1 cellular context compared by ENCODE assay signal in the genomic region with DNA sequence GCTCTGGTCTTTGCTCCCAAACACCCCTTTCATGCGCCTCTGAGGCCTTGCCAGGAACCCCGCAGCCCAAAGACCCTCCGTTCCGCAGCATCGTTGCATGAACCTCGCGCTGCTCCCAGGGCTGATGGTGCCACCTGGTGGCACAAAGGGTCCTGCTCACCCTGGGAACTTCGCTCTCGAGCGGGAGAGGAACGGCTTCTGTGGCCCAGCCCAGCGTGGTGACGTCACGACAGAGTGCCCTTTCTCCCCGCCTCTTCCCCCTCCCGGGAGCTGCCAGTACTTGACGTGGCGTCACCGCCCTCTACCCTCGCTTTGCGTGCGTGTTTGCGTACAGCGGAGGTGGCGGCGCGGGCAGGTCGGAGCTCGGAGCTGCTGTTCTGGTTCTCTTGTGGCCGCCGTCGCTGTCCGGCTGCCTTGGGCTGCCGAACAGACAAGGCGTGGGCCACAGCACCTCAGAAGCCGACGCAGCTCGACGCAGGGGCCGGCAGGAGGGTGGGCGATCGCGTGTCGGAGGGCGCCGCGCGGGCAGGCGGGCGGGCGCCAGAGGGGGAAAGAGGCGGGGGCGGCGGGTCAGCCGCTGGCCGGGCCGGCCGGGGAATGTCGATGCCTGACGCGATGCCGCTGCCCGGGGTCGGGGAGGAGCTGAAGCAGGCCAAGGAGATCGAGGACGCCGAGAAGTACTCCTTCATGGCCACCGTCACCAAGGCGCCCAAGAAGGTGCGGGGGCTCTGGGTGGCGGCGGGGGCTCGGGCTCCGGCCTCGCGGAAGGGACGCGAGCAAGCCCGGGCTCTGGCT.
TF ChIP-seq lines count a peak whose summit lies in the region.

A gene (plus strand): TSS at position 310 of the 795 bp plus-strand sequence. CDS start 288 bp downstream, at position 598.

TF ChIP-seq in HepG2, 621 proteins besides CTCF, POLR2A, EP300 and RAD21 (continued from another document and continues in another):
- TF ChIP-seq, protein P1, sequence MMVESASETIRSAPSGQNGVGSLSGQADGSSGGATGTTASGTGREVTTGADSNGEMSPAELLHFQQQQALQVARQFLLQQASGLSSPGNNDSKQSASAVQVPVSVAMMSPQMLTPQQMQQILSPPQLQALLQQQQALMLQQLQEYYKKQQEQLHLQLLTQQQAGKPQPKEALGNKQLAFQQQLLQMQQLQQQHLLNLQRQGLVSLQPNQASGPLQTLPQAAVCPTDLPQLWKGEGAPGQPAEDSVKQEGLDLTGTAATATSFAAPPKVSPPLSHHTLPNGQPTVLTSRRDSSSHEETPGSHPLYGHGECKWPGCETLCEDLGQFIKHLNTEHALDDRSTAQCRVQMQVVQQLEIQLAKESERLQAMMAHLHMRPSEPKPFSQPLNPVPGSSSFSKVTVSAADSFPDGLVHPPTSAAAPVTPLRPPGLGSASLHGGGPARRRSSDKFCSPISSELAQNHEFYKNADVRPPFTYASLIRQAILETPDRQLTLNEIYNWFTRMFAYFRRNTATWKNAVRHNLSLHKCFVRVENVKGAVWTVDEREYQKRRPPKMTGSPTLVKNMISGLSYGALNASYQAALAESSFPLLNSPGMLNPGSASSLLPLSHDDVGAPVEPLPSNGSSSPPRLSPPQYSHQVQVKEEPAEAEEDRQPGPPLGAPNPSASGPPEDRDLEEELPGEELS (CRISPR knock-in tag; IDR thresholded peaks at IDR 0.05): peak; percentile 66
- TF ChIP-seq KMT2A (CRISPR knock-in tag; IDR thresholded peaks at IDR 0.05): peak; percentile 91
- TF ChIP-seq ZNF496 (CRISPR knock-in tag; IDR thresholded peaks at IDR 0.05; ENCODE audit: insufficient replicate concordance): no peak
- peak; percentile 11 for TF ChIP-seq PTBP1 (IDR thresholded peaks at IDR 0.05; ENCODE audit: low read depth, low read length, poor library complexity, severe bottlenecking)
- peak; percentile 82 for TF ChIP-seq MED13 (CRISPR knock-in tag; IDR thresholded peaks at IDR 0.05)
- TF ChIP-seq ZNF282 (IDR thresholded peaks at IDR 0.05; ENCODE audit: partially characterized antibody): no peak
- TF ChIP-seq, protein P2, sequence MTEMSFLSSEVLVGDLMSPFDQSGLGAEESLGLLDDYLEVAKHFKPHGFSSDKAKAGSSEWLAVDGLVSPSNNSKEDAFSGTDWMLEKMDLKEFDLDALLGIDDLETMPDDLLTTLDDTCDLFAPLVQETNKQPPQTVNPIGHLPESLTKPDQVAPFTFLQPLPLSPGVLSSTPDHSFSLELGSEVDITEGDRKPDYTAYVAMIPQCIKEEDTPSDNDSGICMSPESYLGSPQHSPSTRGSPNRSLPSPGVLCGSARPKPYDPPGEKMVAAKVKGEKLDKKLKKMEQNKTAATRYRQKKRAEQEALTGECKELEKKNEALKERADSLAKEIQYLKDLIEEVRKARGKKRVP (CRISPR knock-in tag; IDR thresholded peaks at IDR 0.05): peak in 1 of 2 experiments; percentile 83; a peak in 2 of 4 replicates
- peak; percentile 52; the same call in 1 of the 2 replicates for TF ChIP-seq MEIS2 (CRISPR knock-in tag; IDR thresholded peaks at IDR 0.05)
- TF ChIP-seq, protein P3, sequence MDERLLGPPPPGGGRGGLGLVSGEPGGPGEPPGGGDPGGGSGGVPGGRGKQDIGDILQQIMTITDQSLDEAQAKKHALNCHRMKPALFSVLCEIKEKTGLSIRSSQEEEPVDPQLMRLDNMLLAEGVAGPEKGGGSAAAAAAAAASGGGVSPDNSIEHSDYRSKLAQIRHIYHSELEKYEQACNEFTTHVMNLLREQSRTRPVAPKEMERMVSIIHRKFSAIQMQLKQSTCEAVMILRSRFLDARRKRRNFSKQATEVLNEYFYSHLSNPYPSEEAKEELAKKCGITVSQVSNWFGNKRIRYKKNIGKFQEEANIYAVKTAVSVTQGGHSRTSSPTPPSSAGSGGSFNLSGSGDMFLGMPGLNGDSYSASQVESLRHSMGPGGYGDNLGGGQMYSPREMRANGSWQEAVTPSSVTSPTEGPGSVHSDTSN (CRISPR knock-in tag; IDR thresholded peaks at IDR 0.05): 0 out of 2 replicates have a peak, but pooled peaks have one; percentile 21
- TF ChIP-seq ZNF652 (CRISPR knock-in tag; IDR thresholded peaks at IDR 0.05; ENCODE audit: borderline replicate concordance, low read depth): peak; percentile 43; the same call in 1 of the 2 replicates
- 0 out of 2 replicates have a peak, but pooled peaks have one; percentile 42 for TF ChIP-seq PPARG (CRISPR knock-in tag; conservative IDR thresholded peaks at IDR 0.05)
- TF ChIP-seq, protein P4, sequence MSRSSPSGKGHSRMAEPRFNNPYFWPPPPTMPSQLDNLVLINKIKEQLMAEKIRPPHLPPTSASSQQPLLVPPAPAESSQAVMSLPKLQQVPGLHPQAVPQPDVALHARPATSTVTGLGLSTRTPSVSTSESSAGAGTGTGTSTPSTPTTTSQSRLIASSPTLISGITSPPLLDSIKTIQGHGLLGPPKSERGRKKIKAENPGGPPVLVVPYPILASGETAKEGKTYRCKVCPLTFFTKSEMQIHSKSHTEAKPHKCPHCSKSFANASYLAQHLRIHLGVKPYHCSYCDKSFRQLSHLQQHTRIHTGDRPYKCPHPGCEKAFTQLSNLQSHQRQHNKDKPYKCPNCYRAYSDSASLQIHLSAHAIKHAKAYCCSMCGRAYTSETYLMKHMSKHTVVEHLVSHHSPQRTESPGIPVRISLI (CRISPR knock-in tag; IDR thresholded peaks at IDR 0.05; ENCODE audit: borderline replicate concordance): 0 out of 2 replicates have a peak, but pooled peaks have one; percentile 15
- TF ChIP-seq, protein P5, sequence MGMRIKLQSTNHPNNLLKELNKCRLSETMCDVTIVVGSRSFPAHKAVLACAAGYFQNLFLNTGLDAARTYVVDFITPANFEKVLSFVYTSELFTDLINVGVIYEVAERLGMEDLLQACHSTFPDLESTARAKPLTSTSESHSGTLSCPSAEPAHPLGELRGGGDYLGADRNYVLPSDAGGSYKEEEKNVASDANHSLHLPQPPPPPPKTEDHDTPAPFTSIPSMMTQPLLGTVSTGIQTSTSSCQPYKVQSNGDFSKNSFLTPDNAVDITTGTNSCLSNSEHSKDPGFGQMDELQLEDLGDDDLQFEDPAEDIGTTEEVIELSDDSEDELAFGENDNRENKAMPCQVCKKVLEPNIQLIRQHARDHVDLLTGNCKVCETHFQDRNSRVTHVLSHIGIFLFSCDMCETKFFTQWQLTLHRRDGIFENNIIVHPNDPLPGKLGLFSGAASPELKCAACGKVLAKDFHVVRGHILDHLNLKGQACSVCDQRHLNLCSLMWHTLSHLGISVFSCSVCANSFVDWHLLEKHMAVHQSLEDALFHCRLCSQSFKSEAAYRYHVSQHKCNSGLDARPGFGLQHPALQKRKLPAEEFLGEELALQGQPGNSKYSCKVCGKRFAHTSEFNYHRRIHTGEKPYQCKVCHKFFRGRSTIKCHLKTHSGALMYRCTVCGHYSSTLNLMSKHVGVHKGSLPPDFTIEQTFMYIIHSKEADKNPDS (CRISPR knock-in tag; IDR thresholded peaks at IDR 0.05): peak; percentile 58; the same call in 1 of the 2 replicates
- TF ChIP-seq ZFYVE20 (CRISPR knock-in tag; IDR thresholded peaks at IDR 0.05; ENCODE audit: borderline replicate concordance, low read depth): no peak
- no peak for TF ChIP-seq TCF12 (IDR thresholded peaks at IDR 0.05)
- no peak for TF ChIP-seq TCF12 (CRISPR knock-in tag; IDR thresholded peaks at IDR 0.05)
- TF ChIP-seq SIN3B (IDR thresholded peaks at IDR 0.05; ENCODE audit: low read length): 0 out of 2 replicates have a peak, but pooled peaks have one; percentile 23
- TF ChIP-seq SAP130 (CRISPR knock-in tag; IDR thresholded peaks at IDR 0.05; ENCODE audit: low read depth): peak; percentile 96
- TF ChIP-seq BRCA1 (CRISPR knock-in tag; IDR thresholded peaks at IDR 0.05): peak; percentile 86; the same call in 1 of the 2 replicates
- TF ChIP-seq ZSCAN25 (CRISPR knock-in tag; IDR thresholded peaks at IDR 0.05): peak; percentile 62; the same call in 1 of the 2 replicates
- TF ChIP-seq TEAD2 (CRISPR knock-in tag; IDR thresholded peaks at IDR 0.05): no peak
- peak; percentile 79 for TF ChIP-seq ZBTB7B (CRISPR knock-in tag; IDR thresholded peaks at IDR 0.05)
- TF ChIP-seq XRCC5 (optimal IDR thresholded peaks at IDR 0.05; ENCODE audit: low read length): peak; percentile 91
- TF ChIP-seq MTA3 (CRISPR knock-in tag; IDR thresholded peaks at IDR 0.05): no peak
- peak; percentile 68; the same call in 1 of the 2 replicates for TF ChIP-seq NR1H2 (CRISPR knock-in tag; IDR thresholded peaks at IDR 0.05; ENCODE audit: borderline replicate concordance, low read depth)
- no peak for TF ChIP-seq FOXP1 (IDR thresholded peaks at IDR 0.05)
- TF ChIP-seq FOXP1 (CRISPR knock-in tag; IDR thresholded peaks at IDR 0.05): 0 out of 2 replicates have a peak, but pooled peaks have one; percentile 20
- no peak for TF ChIP-seq ZNF570 (CRISPR knock-in tag; IDR thresholded peaks at IDR 0.05; ENCODE audit: borderline replicate concordance)
- TF ChIP-seq ZNF678 (CRISPR knock-in tag; IDR thresholded peaks at IDR 0.05): peak; percentile 78; the same call in 1 of the 2 replicates
- TF ChIP-seq, protein P6, sequence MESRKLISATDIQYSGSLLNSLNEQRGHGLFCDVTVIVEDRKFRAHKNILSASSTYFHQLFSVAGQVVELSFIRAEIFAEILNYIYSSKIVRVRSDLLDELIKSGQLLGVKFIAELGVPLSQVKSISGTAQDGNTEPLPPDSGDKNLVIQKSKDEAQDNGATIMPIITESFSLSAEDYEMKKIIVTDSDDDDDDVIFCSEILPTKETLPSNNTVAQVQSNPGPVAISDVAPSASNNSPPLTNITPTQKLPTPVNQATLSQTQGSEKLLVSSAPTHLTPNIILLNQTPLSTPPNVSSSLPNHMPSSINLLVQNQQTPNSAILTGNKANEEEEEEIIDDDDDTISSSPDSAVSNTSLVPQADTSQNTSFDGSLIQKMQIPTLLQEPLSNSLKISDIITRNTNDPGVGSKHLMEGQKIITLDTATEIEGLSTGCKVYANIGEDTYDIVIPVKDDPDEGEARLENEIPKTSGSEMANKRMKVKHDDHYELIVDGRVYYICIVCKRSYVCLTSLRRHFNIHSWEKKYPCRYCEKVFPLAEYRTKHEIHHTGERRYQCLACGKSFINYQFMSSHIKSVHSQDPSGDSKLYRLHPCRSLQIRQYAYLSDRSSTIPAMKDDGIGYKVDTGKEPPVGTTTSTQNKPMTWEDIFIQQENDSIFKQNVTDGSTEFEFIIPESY (CRISPR knock-in tag; IDR thresholded peaks at IDR 0.05): peak; percentile 60
- peak; percentile 76 for TF ChIP-seq TBX3 (IDR thresholded peaks at IDR 0.05; ENCODE audit: borderline replicate concordance)
- TF ChIP-seq, protein P7, sequence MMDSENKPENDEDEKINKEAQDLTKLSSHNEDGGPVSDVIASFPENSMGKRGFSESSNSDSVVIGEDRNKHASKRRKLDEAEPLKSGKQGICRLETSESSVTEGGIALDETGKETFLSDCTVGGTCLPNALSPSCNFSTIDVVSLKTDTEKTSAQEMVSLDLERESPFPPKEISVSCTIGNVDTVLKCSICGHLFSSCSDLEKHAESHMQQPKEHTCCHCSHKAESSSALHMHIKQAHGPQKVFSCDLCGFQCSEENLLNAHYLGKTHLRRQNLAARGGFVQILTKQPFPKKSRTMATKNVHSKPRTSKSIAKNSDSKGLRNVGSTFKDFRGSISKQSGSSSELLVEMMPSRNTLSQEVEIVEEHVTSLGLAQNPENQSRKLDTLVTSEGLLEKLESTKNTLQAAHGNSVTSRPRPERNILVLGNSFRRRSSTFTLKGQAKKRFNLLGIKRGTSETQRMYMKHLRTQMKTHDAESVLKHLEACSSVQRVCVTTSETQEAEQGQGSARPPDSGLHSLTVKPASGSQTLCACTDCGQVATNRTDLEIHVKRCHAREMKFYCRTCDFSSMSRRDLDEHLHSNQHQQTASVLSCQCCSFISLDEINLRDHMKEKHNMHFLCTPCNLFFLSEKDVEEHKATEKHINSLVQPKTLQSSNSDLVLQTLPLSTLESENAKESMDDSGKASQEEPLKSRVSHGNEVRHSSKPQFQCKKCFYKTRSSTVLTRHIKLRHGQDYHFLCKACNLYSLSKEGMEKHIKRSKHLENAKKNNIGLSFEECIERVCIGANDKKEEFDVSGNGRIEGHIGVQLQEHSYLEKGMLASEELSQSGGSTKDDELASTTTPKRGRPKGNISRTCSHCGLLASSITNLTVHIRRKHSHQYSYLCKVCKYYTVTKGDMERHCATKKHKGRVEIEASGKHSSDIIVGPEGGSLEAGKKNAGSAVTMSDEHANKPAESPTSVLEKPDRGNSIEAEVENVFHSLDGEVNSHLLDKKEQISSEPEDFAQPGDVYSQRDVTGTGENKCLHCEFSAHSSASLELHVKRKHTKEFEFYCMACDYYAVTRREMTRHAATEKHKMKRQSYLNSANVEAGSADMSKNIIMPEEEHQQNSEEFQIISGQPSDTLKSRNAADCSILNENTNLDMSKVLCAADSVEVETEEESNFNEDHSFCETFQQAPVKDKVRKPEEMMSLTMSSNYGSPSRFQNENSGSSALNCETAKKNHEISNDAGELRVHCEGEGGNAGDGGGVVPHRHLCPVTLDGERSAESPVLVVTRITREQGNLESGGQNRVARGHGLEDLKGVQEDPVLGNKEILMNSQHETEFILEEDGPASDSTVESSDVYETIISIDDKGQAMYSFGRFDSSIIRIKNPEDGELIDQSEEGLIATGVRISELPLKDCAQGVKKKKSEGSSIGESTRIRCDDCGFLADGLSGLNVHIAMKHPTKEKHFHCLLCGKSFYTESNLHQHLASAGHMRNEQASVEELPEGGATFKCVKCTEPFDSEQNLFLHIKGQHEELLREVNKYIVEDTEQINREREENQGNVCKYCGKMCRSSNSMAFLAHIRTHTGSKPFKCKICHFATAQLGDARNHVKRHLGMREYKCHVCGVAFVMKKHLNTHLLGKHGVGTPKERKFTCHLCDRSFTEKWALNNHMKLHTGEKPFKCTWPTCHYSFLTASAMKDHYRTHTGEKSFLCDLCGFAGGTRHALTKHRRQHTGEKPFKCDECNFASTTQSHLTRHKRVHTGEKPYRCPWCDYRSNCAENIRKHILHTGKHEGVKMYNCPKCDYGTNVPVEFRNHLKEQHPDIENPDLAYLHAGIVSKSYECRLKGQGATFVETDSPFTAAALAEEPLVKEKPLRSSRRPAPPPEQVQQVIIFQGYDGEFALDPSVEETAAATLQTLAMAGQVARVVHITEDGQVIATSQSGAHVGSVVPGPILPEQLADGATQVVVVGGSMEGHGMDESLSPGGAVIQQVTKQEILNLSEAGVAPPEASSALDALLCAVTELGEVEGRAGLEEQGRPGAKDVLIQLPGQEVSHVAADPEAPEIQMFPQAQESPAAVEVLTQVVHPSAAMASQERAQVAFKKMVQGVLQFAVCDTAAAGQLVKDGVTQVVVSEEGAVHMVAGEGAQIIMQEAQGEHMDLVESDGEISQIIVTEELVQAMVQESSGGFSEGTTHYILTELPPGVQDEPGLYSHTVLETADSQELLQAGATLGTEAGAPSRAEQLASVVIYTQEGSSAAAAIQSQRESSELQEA (CRISPR knock-in tag; IDR thresholded peaks at IDR 0.05; ENCODE audit: not compliant biosample characterization): no peak
- TF ChIP-seq CCDC6 (CRISPR knock-in tag; IDR thresholded peaks at IDR 0.05): no peak; the same call in none of the 2 replicates
- TF ChIP-seq SRSF1 (optimal IDR thresholded peaks at IDR 0.05; ENCODE audit: low read depth, low read length): peak; percentile 57
- TF ChIP-seq GATAD2A (CRISPR knock-in tag; IDR thresholded peaks at IDR 0.05): peak; percentile 81
- no peak for TF ChIP-seq ZNF335 (CRISPR knock-in tag; IDR thresholded peaks at IDR 0.05)
- TF ChIP-seq TSC22D2 (CRISPR knock-in tag; IDR thresholded peaks at IDR 0.05; ENCODE audit: borderline replicate concordance): no peak; the same call in 1 of the 2 replicates
- peak; percentile 86 for TF ChIP-seq ZNF430 (CRISPR knock-in tag; IDR thresholded peaks at IDR 0.05)
- peak; percentile 69 for TF ChIP-seq ZNF777 (CRISPR knock-in tag; IDR thresholded peaks at IDR 0.05)
- peak; percentile 94; the same call in 1 of the 2 replicates for TF ChIP-seq GTF3A (CRISPR knock-in tag; conservative IDR thresholded peaks at IDR 0.05)
- TF ChIP-seq, protein P8, sequence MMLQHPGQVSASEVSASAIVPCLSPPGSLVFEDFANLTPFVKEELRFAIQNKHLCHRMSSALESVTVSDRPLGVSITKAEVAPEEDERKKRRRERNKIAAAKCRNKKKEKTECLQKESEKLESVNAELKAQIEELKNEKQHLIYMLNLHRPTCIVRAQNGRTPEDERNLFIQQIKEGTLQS (CRISPR knock-in tag; IDR thresholded peaks at IDR 0.05): peak; percentile 21
- TF ChIP-seq CEBPG (CRISPR knock-in tag; IDR thresholded peaks at IDR 0.05): peak; percentile 49
